ENCODE assay signal across 8 cellular contexts in genomic region chr17:79074121-79074649, GRCh38. TPM values are rescaled to one million over a fixed set of nuclear protein-coding genes. Genes with fewer than 3 reads are reported as not detected.
DNase-seq lines count a peak whose midpoint lies in the region; ATAC-seq and TF ChIP-seq lines count a peak whose summit lies in the region.
"Not testable (repeated sequence)": the region's sequence is repeated elsewhere in the genome, so short reads cannot be mapped to it uniquely, and the experiment has no call there.

No MANE protein-coding gene starts in this region.

- H3K9me2 ChIP-seq in PC-9 (ENCODE audit: insufficient read depth) = not testable (repeated sequence)

- peak overlapping the region; percentile 48; the same call in 1 of the 2 replicates for H3K4me3 ChIP-seq in PC-9
- H3K4me3 ChIP-seq in muscle layer of colon (ENCODE audit: low read depth in 1 of 2, low read length in 2 of 2) = peak overlapping the region; percentile 39 to 62
- peak overlapping the region in 3 of 4 donors; percentile 90 to 94 (median 94) for H3K4me3 ChIP-seq in sigmoid colon
- peak overlapping the region in 3 of 4 donors; percentile 92 to 94 (median 92) for H3K4me3 ChIP-seq in upper lobe of left lung

- H3K9ac ChIP-seq in ES-I3 (ENCODE audit: low read depth, low read length) = peak overlapping the region; percentile 41; the same call in 1 of the 2 replicates
- H3K9ac ChIP-seq in muscle layer of colon (ENCODE audit: low read length) = not testable (repeated sequence)

- intact Hi-C loops in PC-9 (cut with micrococcal nuclease; ENCODE audit: unreplicated experiment); Right ventricle myocardium superior (cut with DNase I); sigmoid colon (cut with DNase I): not testable (repeated sequence)
- intact Hi-C loops in activated T-helper 1 cell treated with anti-CD3 and anti-CD28 coated beads, Interleukin-12 subunit alpha, Interleukin-12 subunit beta, Interleukin-2, Interleukin-4 antibody, amounts not matched to agents 30 ng/mL and 10 ng/mL and 1 ng/mL, durations not matched to agents 14 hours and 24 hours and 36 hours (cut with micrococcal nuclease) = loop anchor here (5.0 kb wide), 1 partner anchor 62 kb away; no protein-coding TSS in a partner anchor

- H3K27me3 ChIP-seq in PC-9 (ENCODE audit: insufficient read depth, low read depth); muscle layer of colon (ENCODE audit: control insufficient read depth in 1 of 2, insufficient read depth in 2 of 2, low read length in 2 of 2); sigmoid colon; upper lobe of left lung: not testable (repeated sequence)

- not testable (repeated sequence) for H3K9me3 ChIP-seq in ES-I3 (ENCODE audit: control insufficient read depth, insufficient read depth, low read length); PC-9 (ENCODE audit: insufficient read depth, low read depth); muscle layer of colon (ENCODE audit: low read length); sigmoid colon; upper lobe of left lung

- not testable (repeated sequence) for H3K9me3 Mint-ChIP-seq in activated T-helper 1 cell treated with anti-CD3 and anti-CD28 coated beads, Interleukin-12 subunit alpha, Interleukin-12 subunit beta, Interleukin-2, Interleukin-4 antibody, amounts not matched to agents 30 ng/mL and 10 ng/mL and 1 ng/mL, durations not matched to agents 14 hours and 24 hours and 36 hours; central memory CD8-positive, alpha-beta T cell

- H3K4me1 ChIP-seq in ES-I3 (ENCODE audit: insufficient read depth, low read length) = not testable (repeated sequence)
- peaks cover 17% of the 10 kb centered on the region for H3K4me1 ChIP-seq in PC-9 (replicated peaks; ENCODE audit: insufficient read depth)
- peaks cover 11% of the 10 kb centered on the region for H3K4me1 ChIP-seq in muscle layer of colon (ENCODE audit: insufficient read depth, low read length)
- peaks cover 0 to 25% (median 20%) of the 10 kb centered on the region in 4 donors for H3K4me1 ChIP-seq in sigmoid colon
- H3K4me1 ChIP-seq in upper lobe of left lung = peaks cover 10 to 21% (median 17%) of the 10 kb centered on the region in 4 donors

- not testable (repeated sequence) for H3K27ac ChIP-seq in PC-9
- H3K27ac ChIP-seq in muscle layer of colon (ENCODE audit: low read depth, low read length) (peak overlapping the region; percentile 61), sigmoid colon (peak overlapping the region; percentile 83 to 92 (median 88)), upper lobe of left lung (peak overlapping the region in 3 of 4 donors; percentile 81 to 92 (median 86))

- H3K36me3 Mint-ChIP-seq in activated T-helper 1 cell treated with anti-CD3 and anti-CD28 coated beads, Interleukin-12 subunit alpha, Interleukin-12 subunit beta, Interleukin-2, Interleukin-4 antibody, amounts not matched to agents 30 ng/mL and 10 ng/mL and 1 ng/mL, durations not matched to agents 14 hours and 24 hours and 36 hours (ENCODE audit: low read depth); central memory CD8-positive, alpha-beta T cell (ENCODE audit: insufficient read depth): not testable (repeated sequence)

- H3K79me2 ChIP-seq in PC-9 (ENCODE audit: low read depth) = not testable (repeated sequence)

- BruUV-seq in PC-9 (replicated peaks; lab: Mats Ljungman, UMichigan) = not testable (repeated sequence)

- CTCF ChIA-PET in PC-9 (lab: Charles Lee) = interaction anchor here (0.6 to 0.8 kb wide), 2 partner anchors 9 kb away, joined by 3 to 7 read pairs; no protein-coding TSS in a partner anchor

- POLR2A ChIA-PET in PC-9 (lab: Charles Lee; ENCODE audit: unreplicated experiment) = interaction anchor here (0.5 to 0.7 kb wide), 3 partner anchors 66 to 1053 kb away, joined by 4 to 6 read pairs (median 6); no protein-coding TSS in a partner anchor

- DNase-seq in PC-9; activated T-helper 1 cell treated with anti-CD3 and anti-CD28 coated beads, Interleukin-12 subunit alpha, Interleukin-12 subunit beta, Interleukin-2, Interleukin-4 antibody, amounts not matched to agents 30 ng/mL and 10 ng/mL and 1 ng/mL, durations not matched to agents 14 hours and 24 hours and 36 hours (ENCODE audit: low spot score); central memory CD8-positive, alpha-beta T cell (ENCODE audit: low spot score in 2 of 2); sigmoid colon: not testable (repeated sequence)
- DNase-seq in Right ventricle myocardium superior = peak; percentile 52
- peak in 1 of 2 donors; percentile 46 for DNase-seq in upper lobe of left lung

- 19 to 61% methylated on average over 22 of the region's 22 CpGs for WGBS in sigmoid colon, 2 donors
- WGBS in upper lobe of left lung, 2 donors = 67 to 74% methylated on average over 22 of the region's 22 CpGs

- not testable (repeated sequence) for H3K36me3 ChIP-seq in ES-I3 (ENCODE audit: insufficient read depth, low read length); PC-9 (ENCODE audit: low read depth)
- H3K36me3 ChIP-seq in muscle layer of colon (ENCODE audit: insufficient read depth, low read length) (peaks cover 10% of the 10 kb centered on the region), sigmoid colon (peaks cover 0 to 17% (median 6%) of the 10 kb centered on the region in 4 donors), upper lobe of left lung (peaks cover 6 to 19% (median 15%) of the 10 kb centered on the region in 4 donors)

- H3K27ac Mint-ChIP-seq in activated T-helper 1 cell treated with anti-CD3 and anti-CD28 coated beads, Interleukin-12 subunit alpha, Interleukin-12 subunit beta, Interleukin-2, Interleukin-4 antibody, amounts not matched to agents 30 ng/mL and 10 ng/mL and 1 ng/mL, durations not matched to agents 14 hours and 24 hours and 36 hours = peak overlapping the region; percentile 52
- H3K27ac Mint-ChIP-seq in central memory CD8-positive, alpha-beta T cell (ENCODE audit: low read depth) = peak overlapping the region; percentile 51

- TF ChIP-seq POLR2A in sigmoid colon (IDR thresholded peaks at IDR 0.05) = peak in 1 of 2 donors; percentile 29
- TF ChIP-seq POLR2A in upper lobe of left lung (IDR thresholded peaks at IDR 0.05) = not testable (repeated sequence)

- not testable (repeated sequence) for TF ChIP-seq EP300 in sigmoid colon (IDR thresholded peaks at IDR 0.05); upper lobe of left lung (IDR thresholded peaks at IDR 0.05)

- not testable (repeated sequence) for ATAC-seq in central memory CD8-positive, alpha-beta T cell (replicated peaks; ENCODE audit: extremely low read depth, poor library complexity, severe bottlenecking); Right ventricle myocardium superior (ENCODE audit: poor library complexity); upper lobe of left lung (ENCODE audit: low FRiP score in 2 of 2)

- H3F3A ChIP-seq in PC-9 (ENCODE audit: insufficient read depth, low read depth) = not testable (repeated sequence)

- not testable (repeated sequence) for H4K20me1 ChIP-seq in PC-9 (ENCODE audit: insufficient read depth)

- peak overlapping the region; percentile 76 for H2AFZ ChIP-seq in PC-9

- not testable (repeated sequence) for TF ChIP-seq CTCF in PC-9 (conservative IDR thresholded peaks at IDR 0.05); sigmoid colon (IDR thresholded peaks at IDR 0.05); upper lobe of left lung (IDR thresholded peaks at IDR 0.05)

- peak overlapping the region; percentile 66 for H3K4me2 ChIP-seq in PC-9

- not testable (repeated sequence) for H3K4me1 Mint-ChIP-seq in activated T-helper 1 cell treated with anti-CD3 and anti-CD28 coated beads, Interleukin-12 subunit alpha, Interleukin-12 subunit beta, Interleukin-2, Interleukin-4 antibody, amounts not matched to agents 30 ng/mL and 10 ng/mL and 1 ng/mL, durations not matched to agents 14 hours and 24 hours and 36 hours (ENCODE audit: low read depth)
- peaks cover 12% of the 10 kb centered on the region for H3K4me1 Mint-ChIP-seq in central memory CD8-positive, alpha-beta T cell

- H3K4me3 Mint-ChIP-seq in activated T-helper 1 cell treated with anti-CD3 and anti-CD28 coated beads, Interleukin-12 subunit alpha, Interleukin-12 subunit beta, Interleukin-2, Interleukin-4 antibody, amounts not matched to agents 30 ng/mL and 10 ng/mL and 1 ng/mL, durations not matched to agents 14 hours and 24 hours and 36 hours = peak overlapping the region; percentile 70
- H3K4me3 Mint-ChIP-seq in central memory CD8-positive, alpha-beta T cell = peak overlapping the region; percentile 76

- H3K27me3 Mint-ChIP-seq in activated T-helper 1 cell treated with anti-CD3 and anti-CD28 coated beads, Interleukin-12 subunit alpha, Interleukin-12 subunit beta, Interleukin-2, Interleukin-4 antibody, amounts not matched to agents 30 ng/mL and 10 ng/mL and 1 ng/mL, durations not matched to agents 14 hours and 24 hours and 36 hours (ENCODE audit: insufficient read depth); central memory CD8-positive, alpha-beta T cell: not testable (repeated sequence)

RNA-seq across cellular contexts. Expression of gene ENGASE, which starts 0.4 kb away (rescaled TPM):
- total RNA-seq in PC-9 (2021) (15.7 and 19.5 TPM in 2 replicates), Right ventricle myocardium superior (29.1 TPM), sigmoid colon (10 to 100 TPM; 14.3 to 26.3 (median 14.4) TPM), upper lobe of left lung (100 to 1,000 TPM in 2 of 6 donors, 10 to 100 TPM in 4; 17.2 to 320 (median 55.9) TPM)
- 46.1 and 46.6 TPM in 2 replicates for total RNA-seq in activated T-helper 1 cell treated with anti-CD3 and anti-CD28 coated beads, Interleukin-12 subunit alpha, Interleukin-12 subunit beta, Interleukin-2, Interleukin-4 antibody, amounts not matched to agents 30 ng/mL and 10 ng/mL and 1 ng/mL, durations not matched to agents 14 hours and 24 hours and 36 hours
- polyA plus RNA-seq in sigmoid colon = 10 to 100 TPM in 2 of 3 donors, 1 to 10 TPM in 1; 7.2 to 55.9 (median 10.6) TPM

RNA-seq across cellular contexts. Expression of gene C1QTNF1, which starts 50.2 kb away (rescaled TPM):
- total RNA-seq in PC-9 (2021) (3.4 and 3.9 TPM in 2 replicates), Right ventricle myocardium superior (143 TPM), sigmoid colon (10 to 100 TPM; 14.8 to 31.4 (median 26.2) TPM), upper lobe of left lung (10 to 100 TPM in 4 of 6 donors, 1 to 10 TPM in 2; 9.3 to 30.4 (median 14.1) TPM)
- total RNA-seq in activated T-helper 1 cell treated with anti-CD3 and anti-CD28 coated beads, Interleukin-12 subunit alpha, Interleukin-12 subunit beta, Interleukin-2, Interleukin-4 antibody, amounts not matched to agents 30 ng/mL and 10 ng/mL and 1 ng/mL, durations not matched to agents 14 hours and 24 hours and 36 hours = not detected in 2 replicates
- polyA plus RNA-seq in sigmoid colon = 10 to 100 TPM in 1 of 3 donors, 1 to 10 TPM in 2; 1.4 to 34.6 (median 4.8) TPM
